1 cellular context compared by ENCODE assay signal in the genomic region with DNA sequence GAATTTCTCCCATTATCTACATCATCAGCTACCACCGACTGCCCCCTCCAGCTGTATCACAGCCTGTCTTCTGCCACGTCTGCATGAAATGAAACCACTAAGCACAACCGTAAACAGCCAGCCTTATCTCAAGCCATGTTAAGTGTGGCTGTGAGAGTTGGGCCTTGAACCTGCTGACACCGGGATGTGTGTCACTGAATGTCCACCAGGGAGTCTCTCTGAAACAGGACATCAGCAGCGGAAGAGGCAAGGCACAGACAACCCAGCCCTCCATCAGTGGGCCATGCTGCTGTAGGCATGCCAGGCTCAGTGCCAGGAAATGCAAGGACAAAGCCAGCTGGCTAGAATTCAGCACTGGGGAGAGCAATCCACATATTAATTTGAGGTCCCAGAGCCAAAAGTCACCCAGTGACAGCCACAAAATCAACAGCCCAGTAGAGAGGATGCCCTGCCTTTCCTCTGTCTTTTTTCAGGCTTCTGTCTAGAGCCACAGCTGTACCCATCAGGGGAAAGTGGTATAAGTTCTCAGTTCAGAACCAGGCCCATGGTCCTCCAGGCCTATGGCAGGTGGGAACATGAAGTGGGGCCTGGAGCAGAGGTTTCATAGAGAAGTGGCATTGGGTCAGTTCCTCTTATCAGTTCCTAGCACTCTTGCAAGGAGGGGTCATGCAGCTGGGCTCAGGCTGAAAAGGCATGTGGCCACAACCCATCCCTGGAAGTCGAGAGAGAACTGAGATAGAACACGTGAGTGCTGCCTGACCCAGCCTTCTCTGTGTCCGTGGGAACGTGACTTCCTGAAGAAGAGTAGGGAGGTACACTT.
TF ChIP-seq lines count a peak whose summit lies in the region.

No MANE protein-coding gene starts in this region.

TF ChIP-seq in K562, 482 proteins besides CTCF, POLR2A, EP300 and RAD21 (continued from another document and continues in another):
- TF ChIP-seq CUX1 (CRISPR knock-in tag; IDR thresholded peaks at IDR 0.05) (no peak), ZKSCAN1 (IDR thresholded peaks at IDR 0.05; ENCODE audit: low read depth, low read length) (no peak), ZNF764 (CRISPR knock-in tag; IDR thresholded peaks at IDR 0.05; ENCODE audit: low read depth) (no peak), CC2D1A (IDR thresholded peaks at IDR 0.05) (no peak), RNF2 (IDR thresholded peaks at IDR 0.05) (no peak), GATA2 (CRISPR knock-in tag; IDR thresholded peaks at IDR 0.05) (peak; percentile 59; the same call in 1 of the 2 replicates), ZBED1 (IDR thresholded peaks at IDR 0.05) (no peak), RBM22 (IDR thresholded peaks at IDR 0.05; ENCODE audit: low read depth, low read length, poor library complexity, severe bottlenecking) (no peak), DLX4 (CRISPR knock-in tag; IDR thresholded peaks at IDR 0.05) (no peak), ZNF780A (CRISPR knock-in tag; IDR thresholded peaks at IDR 0.05) (no peak), SIX5 (IDR thresholded peaks at IDR 0.05; ENCODE audit: borderline replicate concordance in 1 of 2, insufficient read depth in 1 of 2, low read depth in 1 of 2, low read length in 2 of 2) (no peak), POLR2AphosphoS5 (IDR thresholded peaks at IDR 0.05; ENCODE audit: control insufficient read depth, insufficient read depth, low read depth, low read length) (no peak), ZNF121 (CRISPR knock-in tag; conservative IDR thresholded peaks at IDR 0.05) (peak; percentile 29; the same call in 1 of the 2 replicates), ZNF699 (CRISPR knock-in tag; IDR thresholded peaks at IDR 0.05; ENCODE audit: insufficient replicate concordance) (no peak), TEAD4 (IDR thresholded peaks at IDR 0.05; ENCODE audit: low read length) (peak; percentile 84), TEAD4 (CRISPR knock-in tag; IDR thresholded peaks at IDR 0.05; ENCODE audit: borderline replicate concordance) (no peak), MECOM (CRISPR knock-in tag; IDR thresholded peaks at IDR 0.05) (0 out of 2 replicates have a peak, but pooled peaks have one; percentile 46), ZNF76 (CRISPR knock-in tag; IDR thresholded peaks at IDR 0.05; ENCODE audit: borderline replicate concordance) (no peak), IFI16 (CRISPR knock-in tag; IDR thresholded peaks at IDR 0.05) (no peak), MAFF (IDR thresholded peaks at IDR 0.05; ENCODE audit: low read length) (peak; percentile 8; the same call in 1 of the 2 replicates), HMGN3 (IDR thresholded peaks at IDR 0.05; ENCODE audit: borderline replicate concordance, extremely low read depth, insufficient read length, low read depth, low read length) (no peak), CBFB (CRISPR knock-in tag; IDR thresholded peaks at IDR 0.05) (no peak), TAF15 (IDR thresholded peaks at IDR 0.05; ENCODE audit: low read depth, low read length) (no peak), POU5F1 (IDR thresholded peaks at IDR 0.05; ENCODE audit: borderline replicate concordance, low read depth, low read length, partially characterized antibody) (no peak), SMARCA5 (IDR thresholded peaks at IDR 0.05) (no peak), BHLHE40 (IDR thresholded peaks at IDR 0.05; ENCODE audit: low read length) (peak; percentile 99), TAF1 (IDR thresholded peaks at IDR 0.05; ENCODE audit: control insufficient read depth, extremely low read depth, insufficient read depth, low read length, severe bottlenecking) (no peak), TCF15 (CRISPR knock-in tag; IDR thresholded peaks at IDR 0.05) (no peak), RNF219 (CRISPR knock-in tag; IDR thresholded peaks at IDR 0.05) (no peak)
- TF ChIP-seq, protein P1, sequence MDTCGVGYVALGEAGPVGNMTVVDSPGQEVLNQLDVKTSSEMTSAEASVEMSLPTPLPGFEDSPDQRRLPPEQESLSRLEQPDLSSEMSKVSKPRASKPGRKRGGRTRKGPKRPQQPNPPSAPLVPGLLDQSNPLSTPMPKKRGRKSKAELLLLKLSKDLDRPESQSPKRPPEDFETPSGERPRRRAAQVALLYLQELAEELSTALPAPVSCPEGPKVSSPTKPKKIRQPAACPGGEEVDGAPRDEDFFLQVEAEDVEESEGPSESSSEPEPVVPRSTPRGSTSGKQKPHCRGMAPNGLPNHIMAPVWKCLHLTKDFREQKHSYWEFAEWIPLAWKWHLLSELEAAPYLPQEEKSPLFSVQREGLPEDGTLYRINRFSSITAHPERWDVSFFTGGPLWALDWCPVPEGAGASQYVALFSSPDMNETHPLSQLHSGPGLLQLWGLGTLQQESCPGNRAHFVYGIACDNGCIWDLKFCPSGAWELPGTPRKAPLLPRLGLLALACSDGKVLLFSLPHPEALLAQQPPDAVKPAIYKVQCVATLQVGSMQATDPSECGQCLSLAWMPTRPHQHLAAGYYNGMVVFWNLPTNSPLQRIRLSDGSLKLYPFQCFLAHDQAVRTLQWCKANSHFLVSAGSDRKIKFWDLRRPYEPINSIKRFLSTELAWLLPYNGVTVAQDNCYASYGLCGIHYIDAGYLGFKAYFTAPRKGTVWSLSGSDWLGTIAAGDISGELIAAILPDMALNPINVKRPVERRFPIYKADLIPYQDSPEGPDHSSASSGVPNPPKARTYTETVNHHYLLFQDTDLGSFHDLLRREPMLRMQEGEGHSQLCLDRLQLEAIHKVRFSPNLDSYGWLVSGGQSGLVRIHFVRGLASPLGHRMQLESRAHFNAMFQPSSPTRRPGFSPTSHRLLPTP (IDR thresholded peaks at IDR 0.05; ENCODE audit: borderline replicate concordance, extremely low read depth, insufficient read length): no peak
- TF ChIP-seq, protein P2, sequence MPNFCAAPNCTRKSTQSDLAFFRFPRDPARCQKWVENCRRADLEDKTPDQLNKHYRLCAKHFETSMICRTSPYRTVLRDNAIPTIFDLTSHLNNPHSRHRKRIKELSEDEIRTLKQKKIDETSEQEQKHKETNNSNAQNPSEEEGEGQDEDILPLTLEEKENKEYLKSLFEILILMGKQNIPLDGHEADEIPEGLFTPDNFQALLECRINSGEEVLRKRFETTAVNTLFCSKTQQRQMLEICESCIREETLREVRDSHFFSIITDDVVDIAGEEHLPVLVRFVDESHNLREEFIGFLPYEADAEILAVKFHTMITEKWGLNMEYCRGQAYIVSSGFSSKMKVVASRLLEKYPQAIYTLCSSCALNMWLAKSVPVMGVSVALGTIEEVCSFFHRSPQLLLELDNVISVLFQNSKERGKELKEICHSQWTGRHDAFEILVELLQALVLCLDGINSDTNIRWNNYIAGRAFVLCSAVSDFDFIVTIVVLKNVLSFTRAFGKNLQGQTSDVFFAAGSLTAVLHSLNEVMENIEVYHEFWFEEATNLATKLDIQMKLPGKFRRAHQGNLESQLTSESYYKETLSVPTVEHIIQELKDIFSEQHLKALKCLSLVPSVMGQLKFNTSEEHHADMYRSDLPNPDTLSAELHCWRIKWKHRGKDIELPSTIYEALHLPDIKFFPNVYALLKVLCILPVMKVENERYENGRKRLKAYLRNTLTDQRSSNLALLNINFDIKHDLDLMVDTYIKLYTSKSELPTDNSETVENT (CRISPR knock-in tag; IDR thresholded peaks at IDR 0.05): no peak
- TF ChIP-seq, protein P3, sequence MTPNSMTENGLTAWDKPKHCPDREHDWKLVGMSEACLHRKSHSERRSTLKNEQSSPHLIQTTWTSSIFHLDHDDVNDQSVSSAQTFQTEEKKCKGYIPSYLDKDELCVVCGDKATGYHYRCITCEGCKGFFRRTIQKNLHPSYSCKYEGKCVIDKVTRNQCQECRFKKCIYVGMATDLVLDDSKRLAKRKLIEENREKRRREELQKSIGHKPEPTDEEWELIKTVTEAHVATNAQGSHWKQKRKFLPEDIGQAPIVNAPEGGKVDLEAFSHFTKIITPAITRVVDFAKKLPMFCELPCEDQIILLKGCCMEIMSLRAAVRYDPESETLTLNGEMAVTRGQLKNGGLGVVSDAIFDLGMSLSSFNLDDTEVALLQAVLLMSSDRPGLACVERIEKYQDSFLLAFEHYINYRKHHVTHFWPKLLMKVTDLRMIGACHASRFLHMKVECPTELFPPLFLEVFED (CRISPR knock-in tag; conservative IDR thresholded peaks at IDR 0.05): no peak
- TF ChIP-seq, protein P4, sequence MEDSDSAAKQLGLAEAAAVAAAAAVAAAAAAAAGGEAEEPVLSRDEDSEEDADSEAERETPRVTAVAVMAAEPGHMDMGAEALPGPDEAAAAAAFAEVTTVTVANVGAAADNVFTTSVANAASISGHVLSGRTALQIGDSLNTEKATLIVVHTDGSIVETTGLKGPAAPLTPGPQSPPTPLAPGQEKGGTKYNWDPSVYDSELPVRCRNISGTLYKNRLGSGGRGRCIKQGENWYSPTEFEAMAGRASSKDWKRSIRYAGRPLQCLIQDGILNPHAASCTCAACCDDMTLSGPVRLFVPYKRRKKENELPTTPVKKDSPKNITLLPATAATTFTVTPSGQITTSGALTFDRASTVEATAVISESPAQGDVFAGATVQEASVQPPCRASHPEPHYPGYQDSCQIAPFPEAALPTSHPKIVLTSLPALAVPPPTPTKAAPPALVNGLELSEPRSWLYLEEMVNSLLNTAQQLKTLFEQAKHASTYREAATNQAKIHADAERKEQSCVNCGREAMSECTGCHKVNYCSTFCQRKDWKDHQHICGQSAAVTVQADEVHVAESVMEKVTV (CRISPR knock-in tag; IDR thresholded peaks at IDR 0.05): no peak
- TF ChIP-seq, protein P5, sequence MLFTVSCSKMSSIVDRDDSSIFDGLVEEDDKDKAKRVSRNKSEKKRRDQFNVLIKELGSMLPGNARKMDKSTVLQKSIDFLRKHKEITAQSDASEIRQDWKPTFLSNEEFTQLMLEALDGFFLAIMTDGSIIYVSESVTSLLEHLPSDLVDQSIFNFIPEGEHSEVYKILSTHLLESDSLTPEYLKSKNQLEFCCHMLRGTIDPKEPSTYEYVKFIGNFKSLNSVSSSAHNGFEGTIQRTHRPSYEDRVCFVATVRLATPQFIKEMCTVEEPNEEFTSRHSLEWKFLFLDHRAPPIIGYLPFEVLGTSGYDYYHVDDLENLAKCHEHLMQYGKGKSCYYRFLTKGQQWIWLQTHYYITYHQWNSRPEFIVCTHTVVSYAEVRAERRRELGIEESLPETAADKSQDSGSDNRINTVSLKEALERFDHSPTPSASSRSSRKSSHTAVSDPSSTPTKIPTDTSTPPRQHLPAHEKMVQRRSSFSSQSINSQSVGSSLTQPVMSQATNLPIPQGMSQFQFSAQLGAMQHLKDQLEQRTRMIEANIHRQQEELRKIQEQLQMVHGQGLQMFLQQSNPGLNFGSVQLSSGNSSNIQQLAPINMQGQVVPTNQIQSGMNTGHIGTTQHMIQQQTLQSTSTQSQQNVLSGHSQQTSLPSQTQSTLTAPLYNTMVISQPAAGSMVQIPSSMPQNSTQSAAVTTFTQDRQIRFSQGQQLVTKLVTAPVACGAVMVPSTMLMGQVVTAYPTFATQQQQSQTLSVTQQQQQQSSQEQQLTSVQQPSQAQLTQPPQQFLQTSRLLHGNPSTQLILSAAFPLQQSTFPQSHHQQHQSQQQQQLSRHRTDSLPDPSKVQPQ (CRISPR knock-in tag; IDR thresholded peaks at IDR 0.05; ENCODE audit: borderline replicate concordance): peak; percentile 78; the same call in 1 of the 2 replicates
